ENCODE assay signal across 2 cellular contexts in genomic region chr14:97299661-97300060, GRCh38.
TF ChIP-seq lines count a peak whose summit lies in the region.

No MANE protein-coding gene starts in this region.

TF ChIP-seq in HCT116, 20 proteins besides CTCF, POLR2A, EP300 and RAD21:
- TF ChIP-seq ATF3 (IDR thresholded peaks at IDR 0.05), result no peak
- no peak for TF ChIP-seq CEBPB (IDR thresholded peaks at IDR 0.05; ENCODE audit: low read depth)
- TF ChIP-seq REST (IDR thresholded peaks at IDR 0.05; ENCODE audit: low read depth), result no peak
- no peak for TF ChIP-seq SRF (IDR thresholded peaks at IDR 0.05; ENCODE audit: low read depth)
- TF ChIP-seq ZFX (IDR thresholded peaks at IDR 0.05), result no peak

TF ChIP-seq in liver, 16 proteins besides CTCF, POLR2A, EP300 and RAD21:
- no peak for TF ChIP-seq YY1 (IDR thresholded peaks at IDR 0.05)
- TF ChIP-seq ATF3 (IDR thresholded peaks at IDR 0.05), result no peak
- TF ChIP-seq FOXA1 (IDR thresholded peaks at IDR 0.05), result no peak
- no peak for TF ChIP-seq HNF4A (conservative IDR thresholded peaks at IDR 0.05)
- TF ChIP-seq RXRA (IDR thresholded peaks at IDR 0.05), result no peak
- no peak for TF ChIP-seq MAX (IDR thresholded peaks at IDR 0.05)
